8 cellular contexts compared by ENCODE assay signal in the genomic region with DNA sequence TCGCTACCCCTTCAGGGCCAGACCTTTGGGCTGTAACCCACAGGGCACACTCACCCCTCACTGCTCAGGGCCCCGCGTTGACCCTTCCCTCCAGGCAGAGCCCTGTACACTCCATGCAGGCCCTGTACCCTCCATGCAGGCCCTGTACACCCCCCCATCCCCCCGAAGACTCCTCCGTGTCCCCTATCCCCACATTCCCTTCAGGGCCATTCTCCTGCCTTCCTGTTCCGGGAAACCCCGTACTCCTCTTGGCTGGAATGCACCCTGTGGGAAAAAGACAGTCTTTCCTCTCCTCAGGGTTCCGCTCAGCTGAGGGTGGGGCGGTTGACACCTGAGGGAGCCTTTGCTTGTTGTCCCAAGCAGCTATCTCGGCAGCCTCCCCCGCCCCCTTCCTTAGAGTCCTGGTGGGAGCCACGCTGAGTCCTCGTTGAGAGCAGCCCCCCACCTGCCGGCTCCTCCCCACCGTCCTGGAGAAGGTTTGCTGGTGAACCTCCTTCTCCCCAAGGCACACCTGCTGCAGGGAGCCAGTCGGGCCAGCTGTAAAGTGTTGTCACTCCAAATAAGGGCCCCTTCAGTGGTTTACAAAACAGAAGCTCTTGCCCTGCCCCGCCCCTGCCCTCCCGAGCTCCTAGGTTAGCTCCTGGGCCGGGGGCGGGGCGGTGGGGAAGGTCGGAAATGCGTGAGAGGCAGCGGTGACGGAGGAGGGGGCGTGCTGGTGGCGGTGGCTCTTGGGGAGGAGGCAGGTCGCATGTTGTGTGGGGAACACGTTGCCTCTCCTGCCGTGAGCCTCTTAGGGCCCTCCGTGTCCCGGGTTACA. TPM values are rescaled to one million over a fixed set of nuclear protein-coding genes. Genes with fewer than 3 reads are reported as not detected.
DNase-seq lines count a peak whose midpoint lies in the region; ATAC-seq and TF ChIP-seq lines count a peak whose summit lies in the region.

No MANE protein-coding gene starts in this region.

- H3K4me3 ChIP-seq in BJ (ENCODE audit: low read depth, low read length): peak overlapping the region; percentile 80
- peak overlapping the region; percentile 83 for H3K4me3 ChIP-seq in iPS-11a (ENCODE audit: low read depth, low read length)

- DNase-seq in BJ (ENCODE audit: low read depth): no peak
- peak; percentile 12 for DNase-seq in NCI-H1105 treated with DMSO at 0.1 percent for 48 hours (lab: John Stamatoyannopoulos, UW)
- peak; percentile 40 for DNase-seq in activated gamma-delta T cell (lab: John Stamatoyannopoulos, UW)
- peak; percentile 47 for DNase-seq in stimulated activated CD4-positive, alpha-beta T cell treated with anti-CD3 and anti-CD28 coated beads, Interleukin-1b, Interleukin-23, amount 100 ng/mL, for 48 hours
- DNase-seq in DMS 273 treated with DMSO at 0.1 percent for 48 hours (lab: John Stamatoyannopoulos, UW): no peak

- CTCF ChIA-PET in BJ (lab: Yijun Ruan, JAX): interaction anchor here (0.6 to 6.4 kb wide), 4 partner anchors 9 to 59 kb away, joined by 3 to 55 read pairs (median 5); no protein-coding TSS in a partner anchor

- no peaks in the 10 kb centered on the region for H3K36me3 ChIP-seq in BJ (ENCODE audit: control insufficient read depth, insufficient read depth, low read length)

- ATAC-seq in GM19023 (IDR thresholded peaks at IDR 0.05; ENCODE audit: unreplicated experiment) (no peak), HG03039 (IDR thresholded peaks at IDR 0.05; ENCODE audit: unreplicated experiment) (no peak)

- no peaks in the 10 kb centered on the region for H3K27me3 ChIP-seq in BJ (ENCODE audit: control insufficient read depth, insufficient read depth, low read length)

- TF ChIP-seq CTCF in BJ (IDR thresholded peaks at IDR 0.05; ENCODE audit: insufficient read depth, low read depth, low read length): no peak

- POLR2A ChIA-PET in BJ (lab: Charles Lee): no interaction called here

RNA-seq across cellular contexts. Expression of gene GNA11, which starts 1.4 kb away (rescaled TPM):
- polyA plus RNA-seq in BJ (2011; rRNA removed): 8.0 and 15.6 TPM in 2 replicates
- 11.0 and 30.3 TPM in 2 replicates for polyA minus RNA-seq in BJ (2011; rRNA and poly(A)+ RNA removed)

RNA-seq across cellular contexts. Expression of gene TLE5, which starts 33.3 kb away (rescaled TPM):
- polyA plus RNA-seq in BJ (2011; rRNA removed): 365 and 579 TPM in 2 replicates
- 270 and 438 TPM in 2 replicates for polyA minus RNA-seq in BJ (2011; rRNA and poly(A)+ RNA removed)

RNA-seq across cellular contexts. Expression of gene GNA15, which starts 40.2 kb away (rescaled TPM):
- polyA plus RNA-seq in BJ (2011; rRNA removed): 0.06 TPM in 1 of 2 replicates, not detected in the other
- 0.24 TPM in 1 of 2 replicates, not detected in the other for polyA minus RNA-seq in BJ (2011; rRNA and poly(A)+ RNA removed)

Comparison
In these comparisons a context has a peak if more than half of its experiments do, and no peak if none do; other contexts are left out.
1. DNase-seq: peak in NCI-H1105 treated with DMSO at 0.1 percent for 48 hours (single experiment), activated gamma-delta T cell (single experiment) and stimulated activated CD4-positive, alpha-beta T cell treated with anti-CD3 and anti-CD28 coated beads, Interleukin-1b, Interleukin-23, amount 100 ng/mL, for 48 hours (single experiment); none in BJ (single experiment) and DMS 273 treated with DMSO at 0.1 percent for 48 hours (single experiment).